In genomic region chr4:112840619-112841018, GRCh38 we compare ENCODE assay signal across 24 cellular contexts.
"Had no signal": no experiment of that assay in that cellular context is flagged by ENCODE, and none has a peak within 500 bp of the region (broad histone marks: within the 10 kb centered on the region; RNA-seq: fewer than 3 reads in every experiment).

No MANE protein-coding gene starts in this region.

- H3K27me3 Mint-ChIP-seq: progenitor cell of endocrine pancreas had no signal

- H3K4me1 ChIP-seq: esophagus squamous epithelium, lower lobe of right lung, parathyroid adenoma, right lobe of liver, suprapubic skin had no signal

- H3K27me3 ChIP-seq: esophagus squamous epithelium, right lobe of liver, suprapubic skin had no signal

- ATAC-seq: effector memory CD8-positive, alpha-beta T cell; left ventricle myocardium superior; lower lobe of right lung; natural killer cell treated with Interleukin-12 subunit alpha and Interleukin-12 subunit beta and Interleukin-15 and Interleukin-18, amount 100 ng/mL, for 72 hours; right lobe of liver; stimulated activated naive CD8-positive, alpha-beta T cell treated with anti-CD3 and anti-CD28 coated beads, Interleukin-15, amount 100 ng/mL, for 72 hours had no signal

- H3K4me3 ChIP-seq: coronary artery, esophagus squamous epithelium, lower lobe of right lung, right lobe of liver, suprapubic skin had no signal

- H3K36me3 ChIP-seq: esophagus squamous epithelium, lower lobe of right lung, right lobe of liver, suprapubic skin had no signal

- FAIRE-seq: endometrium, small intestine had no signal

- H3K4me3 Mint-ChIP-seq: effector memory CD8-positive, alpha-beta T cell; immature natural killer cell; naive B cell; natural killer cell treated with Interleukin-12 subunit alpha and Interleukin-12 subunit beta and Interleukin-15 and Interleukin-18, amount 100 ng/mL, for 72 hours; neural crest cell; stimulated activated naive CD8-positive, alpha-beta T cell treated with anti-CD3 and anti-CD28 coated beads, Interleukin-15, amount 100 ng/mL, for 72 hours had no signal

- H3K9me3 ChIP-seq: lower lobe of right lung, right lobe of liver had no signal

- DNase-seq: dermis blood vessel endothelial cell; effector memory CD8-positive, alpha-beta T cell; erythroblast; esophagus squamous epithelium; hypothalamus; immature natural killer cell; islet precursor cell; left ventricle myocardium superior; lower lobe of right lung; naive B cell; right lobe of liver; small intestine; stimulated activated CD4-positive, alpha-beta T cell treated with anti-CD3 and anti-CD28 coated beads, Interleukin-15, amount 100 ng/mL, for 24 hours; stimulated activated CD4-positive, alpha-beta T cell treated with anti-CD3 and anti-CD28 coated beads, Interleukin-2, amount 100 ng/mL, for 48 hours; stimulated activated naive CD4-positive, alpha-beta T cell; stimulated activated naive CD8-positive, alpha-beta T cell treated with anti-CD3 and anti-CD28 coated beads, Interleukin-15, amount 100 ng/mL, for 72 hours; trophoblast cell had no signal

- H3K36me3 Mint-ChIP-seq: immature natural killer cell; natural killer cell treated with Interleukin-12 subunit alpha and Interleukin-12 subunit beta and Interleukin-15 and Interleukin-18, amount 100 ng/mL, for 72 hours had no signal

- H2AFZ ChIP-seq: parathyroid adenoma had no signal

- H3K79me2 ChIP-seq: parathyroid adenoma had no signal

- H3K9ac ChIP-seq: parathyroid adenoma had no signal

- H3K27ac ChIP-seq: coronary artery, esophagus squamous epithelium, lower lobe of right lung, parathyroid adenoma, right lobe of liver, suprapubic skin had no signal

- H3K27ac Mint-ChIP-seq: effector memory CD8-positive, alpha-beta T cell; immature natural killer cell; naive B cell; natural killer cell treated with Interleukin-12 subunit alpha and Interleukin-12 subunit beta and Interleukin-15 and Interleukin-18, amount 100 ng/mL, for 72 hours; progenitor cell of endocrine pancreas had no signal

- H3K4me1 Mint-ChIP-seq: immature natural killer cell; naive B cell; stimulated activated naive CD8-positive, alpha-beta T cell treated with anti-CD3 and anti-CD28 coated beads, Interleukin-15, amount 100 ng/mL, for 72 hours had no signal
